In genomic region chr5:81301221-81302015, GRCh38 we compare ENCODE assay signal across 8 cellular contexts. TPM values are rescaled to one million over a fixed set of nuclear protein-coding genes. Genes with fewer than 3 reads are reported as not detected.
DNase-seq lines count a peak whose midpoint lies in the region; ATAC-seq and TF ChIP-seq lines count a peak whose summit lies in the region.

TSS of gene ZCCHC9 (plus strand) at chr5:81301587. CDS start at chr5:81304758, 3,171 bp downstream.

- peak; percentile 73 to 80 for TF ChIP-seq POLR2A in Peyer's patch (IDR thresholded peaks at IDR 0.05)

- peak within 1 kb of the TSS; percentile 65 for H3K4me2 ChIP-seq in DND-41 (ENCODE audit: insufficient read depth, low read length)

- H3K36me3 ChIP-seq in DND-41 (ENCODE audit: insufficient read depth, low read length) (peaks cover 12% of the 10 kb centered on the region), Peyer's patch (peaks cover 0 to 6% (median 0%) of the 10 kb centered on the region in 3 donors), muscle layer of colon (ENCODE audit: insufficient read depth, low read length) (peaks cover 6% of the 10 kb centered on the region)

- peak; percentile 94 for ATAC-seq in DND-41 (ENCODE audit: insufficient read depth, low read depth)
- ATAC-seq in GM21723 (IDR thresholded peaks at IDR 0.05; ENCODE audit: unreplicated experiment): peak; percentile 95
- ATAC-seq in esophagus mucosa: peak; percentile 99

- H2AFZ ChIP-seq in DND-41 (ENCODE audit: low read depth, low read length): peak within 1 kb of the TSS; percentile 99

- DNase-seq in DND-41: peak; percentile 93
- DNase-seq in KG1 (lab: John Stamatoyannopoulos, UW): peak; percentile 98
- DNase-seq in Peyer's patch: peak; percentile 93 to 97 (median 95)
- DNase-seq in activated T-cell treated with anti-CD3 and anti-CD28 coated beads, Interleukin-2, amount 50 U/mL, for 48 hours: peak; percentile 91 to 94
- DNase-seq in stimulated activated CD8-positive, alpha-beta memory T cell treated with anti-CD3 and anti-CD28 coated beads, Interleukin-7, amount 100 ng/mL, for 24 hours (ENCODE audit: low read depth): peak; percentile 84

- TF ChIP-seq CTCF in DND-41 (IDR thresholded peaks at IDR 0.05; ENCODE audit: borderline replicate concordance, extremely low read depth, low read length, poor library complexity, severe bottlenecking) (peak; percentile 47), Peyer's patch (IDR thresholded peaks at IDR 0.05) (peak in 4 of 6 experiments; percentile 11 to 56 (median 37))

- peaks cover 64% of the 10 kb centered on the region for H3K79me2 ChIP-seq in DND-41 (ENCODE audit: insufficient read depth, low read length)

- H3K27me3 ChIP-seq in DND-41 (ENCODE audit: insufficient read depth, low read length, poor library complexity): no peaks in the 10 kb centered on the region
- H3K27me3 ChIP-seq in Peyer's patch: no peaks in the 10 kb centered on the region
- no peaks in the 10 kb centered on the region for H3K27me3 ChIP-seq in muscle layer of colon (ENCODE audit: control insufficient read depth in 1 of 2, insufficient read depth in 2 of 2, low read length in 2 of 2)

- H3K9ac ChIP-seq in DND-41 (ENCODE audit: low read depth, low read length) (peak within 1 kb of the TSS; percentile 94), muscle layer of colon (ENCODE audit: low read length) (peak within 1 kb of the TSS; percentile 99)

- H4K20me1 ChIP-seq in DND-41 (ENCODE audit: insufficient read depth, low read length): no peaks in the 10 kb centered on the region

- H3K27ac ChIP-seq in DND-41 (ENCODE audit: low read length) (peak within 1 kb of the TSS; percentile 94), Peyer's patch (peak within 1 kb of the TSS; percentile 71 to 85 (median 82)), muscle layer of colon (ENCODE audit: low read depth, low read length) (peak within 1 kb of the TSS; percentile 89)

- H3K9me3 ChIP-seq in DND-41 (ENCODE audit: insufficient read depth, low read length, severe bottlenecking): no peaks in the 10 kb centered on the region
- no peaks in the 10 kb centered on the region for H3K9me3 ChIP-seq in Peyer's patch
- no peaks in the 10 kb centered on the region for H3K9me3 ChIP-seq in muscle layer of colon (ENCODE audit: low read length)

- peaks cover 44% of the 10 kb centered on the region for H3K4me1 ChIP-seq in DND-41 (ENCODE audit: insufficient read depth, low read length)
- H3K4me1 ChIP-seq in Peyer's patch: peaks cover 0 to 26% (median 2%) of the 10 kb centered on the region in 4 donors
- peaks cover 26% of the 10 kb centered on the region for H3K4me1 ChIP-seq in muscle layer of colon (ENCODE audit: insufficient read depth, low read length)

- H3K4me3 ChIP-seq in DND-41 (ENCODE audit: low read depth in 1 of 2, low read length in 2 of 2) (peak within 1 kb of the TSS; percentile 65 to 85), Peyer's patch (peak within 1 kb of the TSS; percentile 48 to 93 (median 77)), muscle layer of colon (ENCODE audit: low read depth in 1 of 2, low read length in 2 of 2) (peak within 1 kb of the TSS; percentile 84 to 95)

RNA-seq across cellular contexts. Expression of gene ZCCHC9, which starts in this region (rescaled TPM):
- total RNA-seq in Peyer's patch (10 to 100 TPM; 24.5 to 32.6 (median 26.8) TPM), esophagus mucosa (17.1 TPM)

Comparison
In these comparisons a context has a peak if more than half of its experiments do, and no peak if none do; other contexts are left out.
1. Peak in every context shown above with its lines: DNase-seq, ATAC-seq, H3K4me3 ChIP-seq and H3K27ac ChIP-seq.